In the genomic region with DNA sequence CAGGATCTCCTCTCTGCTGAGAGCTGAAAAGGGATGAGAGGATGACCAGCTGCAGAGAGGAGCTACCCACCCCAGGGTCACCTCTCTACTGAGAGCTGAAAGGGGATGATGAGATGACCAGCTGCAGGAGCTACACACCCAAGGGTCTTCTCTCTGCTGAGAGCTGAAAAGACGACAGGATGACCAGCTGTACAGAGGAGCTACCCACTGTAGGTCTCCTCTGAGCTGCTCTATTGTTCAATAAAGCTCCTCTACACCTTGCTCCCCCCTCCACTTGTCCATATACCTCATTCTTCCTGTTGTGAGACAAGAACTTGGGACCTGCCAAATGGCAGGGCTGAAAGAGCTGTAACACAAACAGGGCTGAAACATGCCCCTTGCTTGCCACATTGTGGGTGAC, we compare ENCODE assay signal across 22 cellular contexts.
DNase-seq lines count a peak whose midpoint lies in the region; ATAC-seq and TF ChIP-seq lines count a peak whose summit lies in the region.
"Had no signal": no experiment of that assay in that cellular context is flagged by ENCODE, and none has a peak within 500 bp of the region (broad histone marks: within the 10 kb centered on the region; RNA-seq: fewer than 3 reads in every experiment).

No MANE protein-coding gene starts in this region.

- H3K27ac Mint-ChIP-seq in stimulated activated effector memory CD8-positive, alpha-beta T cell treated with anti-CD3 and anti-CD28 coated beads, Interleukin-12 subunit alpha, Interleukin-12 subunit beta, amount 100 ng/mL, for 72 hours, result no peak overlapping the region
- H3K27ac Mint-ChIP-seq: B cell; CD4-positive, alpha-beta memory T cell; CD8-positive, alpha-beta memory T cell had no signal

- ATAC-seq in stimulated activated effector memory CD8-positive, alpha-beta T cell treated with anti-CD3 and anti-CD28 coated beads, Interleukin-12 subunit alpha, Interleukin-12 subunit beta, amount 100 ng/mL, for 72 hours, result peak; percentile 19
- ATAC-seq in GM18511 (IDR thresholded peaks at IDR 0.05; ENCODE audit: unreplicated experiment), result no peak
- ATAC-seq: A549, GM12878 had no signal

- no peak for DNase-seq in stimulated activated effector memory CD8-positive, alpha-beta T cell treated with anti-CD3 and anti-CD28 coated beads, Interleukin-12 subunit alpha, Interleukin-12 subunit beta, amount 100 ng/mL, for 72 hours (ENCODE audit: low spot score in 2 of 2)
- no peak for DNase-seq in activated naive CD4-positive, alpha-beta T cell (lab: John Stamatoyannopoulos, UW)
- no peak for DNase-seq in NCI-H2196 (lab: John Stamatoyannopoulos, UW; ENCODE audit: unreplicated experiment)
- DNase-seq: 8988T; AML-193; CD4-positive, alpha-beta memory T cell; CD4-positive, CD25-positive, alpha-beta regulatory T cell; CD8-positive, alpha-beta memory T cell; COR-L47; DMS 273 treated with DMSO at 0.1 percent for 48 hours; DMS153; DND-41; EL; GDM1 had no signal

- H3K27ac ChIP-seq in C4-2B (peak overlapping the region; percentile 6; the same call in 1 of the 2 replicates), VCaP (peak overlapping the region; percentile 78)
- H3K27ac ChIP-seq: A549; BLaER1 treated with 17β-estradiol and CSF1 and Interleukin-3, amounts not matched to agents 10 nM and 100 nM had no signal

- no peak overlapping the region for H3K4me3 Mint-ChIP-seq in stimulated activated effector memory CD8-positive, alpha-beta T cell treated with anti-CD3 and anti-CD28 coated beads, Interleukin-12 subunit alpha, Interleukin-12 subunit beta, amount 100 ng/mL, for 72 hours
- H3K4me3 Mint-ChIP-seq: B cell; CD14-positive monocyte; CD4-positive, alpha-beta memory T cell; CD4-positive, CD25-positive, alpha-beta regulatory T cell; CD8-positive, alpha-beta memory T cell had no signal

- H3K36me3 Mint-ChIP-seq in stimulated activated effector memory CD8-positive, alpha-beta T cell treated with anti-CD3 and anti-CD28 coated beads, Interleukin-12 subunit alpha, Interleukin-12 subunit beta, amount 100 ng/mL, for 72 hours, result no peaks in the 10 kb centered on the region
- H3K36me3 Mint-ChIP-seq: CD4-positive, alpha-beta memory T cell; CD4-positive, CD25-positive, alpha-beta regulatory T cell had no signal

- no peaks in the 10 kb centered on the region for H3K4me1 Mint-ChIP-seq in stimulated activated effector memory CD8-positive, alpha-beta T cell treated with anti-CD3 and anti-CD28 coated beads, Interleukin-12 subunit alpha, Interleukin-12 subunit beta, amount 100 ng/mL, for 72 hours
- H3K4me1 Mint-ChIP-seq: B cell, CD14-positive monocyte had no signal

- TF ChIP-seq CTCF in C4-2B (conservative IDR thresholded peaks at IDR 0.05), result no peak
- TF ChIP-seq CTCF in VCaP (conservative IDR thresholded peaks at IDR 0.05), result no peak

- H3K9me3 Mint-ChIP-seq in stimulated activated effector memory CD8-positive, alpha-beta T cell treated with anti-CD3 and anti-CD28 coated beads, Interleukin-12 subunit alpha, Interleukin-12 subunit beta, amount 100 ng/mL, for 72 hours, result peaks cover under 1% of the 10 kb centered on the region
